In genomic region chr14:95518045-95518751, GRCh38 we compare ENCODE assay signal across 8 cellular contexts. TPM values are rescaled to one million over a fixed set of nuclear protein-coding genes. Genes with fewer than 3 reads are reported as not detected.
DNase-seq lines count a peak whose midpoint lies in the region; ATAC-seq and TF ChIP-seq lines count a peak whose summit lies in the region.

No MANE protein-coding gene starts in this region.

- peak; percentile 27 for ATAC-seq in GM18909 (IDR thresholded peaks at IDR 0.05; ENCODE audit: poor library complexity, unreplicated experiment)

- intact Hi-C loops in sigmoid colon (cut with DNase I) = no loop called here

- no peak for TF ChIP-seq EP300 in sigmoid colon (IDR thresholded peaks at IDR 0.05)

- WGBS in sigmoid colon, 2 donors = 40 to 56% methylated on average over 8 of the region's 8 CpGs

- H3K27ac ChIP-seq in sigmoid colon (peak overlapping the region; percentile 47 to 88 (median 66)), SJCRH30 (no peak overlapping the region)

- H3K4me3 ChIP-seq in sigmoid colon (no peak overlapping the region), SJCRH30 (no peak overlapping the region), H7 (ENCODE audit: insufficient read depth, low read depth, low read length) (no peak overlapping the region)

- no peak for TF ChIP-seq POLR2A in sigmoid colon (IDR thresholded peaks at IDR 0.05)

- no peak for TF ChIP-seq CTCF in sigmoid colon (IDR thresholded peaks at IDR 0.05)

- H3K9me3 ChIP-seq in sigmoid colon (no peaks in the 10 kb centered on the region), SJCRH30 (replicated peaks) (no peaks in the 10 kb centered on the region)

- H3K27me3 ChIP-seq in sigmoid colon (peaks cover 4 to 26% (median 20%) of the 10 kb centered on the region in 3 donors), SJCRH30 (no peaks in the 10 kb centered on the region), H7 (ENCODE audit: control insufficient read depth, insufficient read depth, low read length) (peaks cover 34% of the 10 kb centered on the region)

- H3K4me1 ChIP-seq in sigmoid colon = peaks cover 0 to 53% (median 41%) of the 10 kb centered on the region in 4 donors
- H3K4me1 ChIP-seq in SJCRH30 = peaks cover 19% of the 10 kb centered on the region

- H3K36me3 ChIP-seq in sigmoid colon = no peaks in the 10 kb centered on the region
- no peaks in the 10 kb centered on the region for H3K36me3 ChIP-seq in SJCRH30
- no peaks in the 10 kb centered on the region for H3K36me3 ChIP-seq in H7 (replicated peaks; ENCODE audit: control insufficient read depth, insufficient read depth, low read length)

- peak; percentile 38 for DNase-seq in MV-4-11 (lab: John Stamatoyannopoulos, UW)
- DNase-seq in astrocyte of the hippocampus (ENCODE audit: low read depth, low spot score) = peak; percentile 47
- no peak for DNase-seq in sigmoid colon
- DNase-seq in NCI-H2029 treated with DMSO at 0.1 percent for 48 hours (lab: John Stamatoyannopoulos, UW) = no peak
- no peak for DNase-seq in NCI-H2171 treated with DMSO at 0.1 percent for 48 hours (lab: John Stamatoyannopoulos, UW)
- DNase-seq in SJCRH30 = no peak
- DNase-seq in H7 = no peak

RNA-seq across cellular contexts. Expression of gene SYNE3, which starts 1.7 kb away (rescaled TPM):
- 10 to 100 TPM in 2 of 4 donors, 1 to 10 TPM in 2; 5.6 to 11.8 (median 9.9) TPM for total RNA-seq in sigmoid colon
- polyA plus RNA-seq in sigmoid colon = 1 to 10 TPM in 2 of 3 donors, under 1 TPM in 1; 0.69 to 6.3 (median 1.8) TPM
- 34.1 and 34.5 TPM in 2 replicates for total RNA-seq in SJCRH30 (2014; rRNA removed; shearing (Covaris generic))
- 0.31 and 0.63 TPM in 2 replicates for total RNA-seq in H7 (2014; rRNA removed; shearing (Covaris generic))

RNA-seq across cellular contexts. Expression of gene GLRX5, which starts 16.7 kb away (rescaled TPM):
- 10 to 100 TPM; 30.5 to 61.4 (median 44.3) TPM for total RNA-seq in sigmoid colon
- 10 to 100 TPM; 45.7 to 97.1 (median 76.9) TPM for polyA plus RNA-seq in sigmoid colon
- total RNA-seq in SJCRH30 (2014; rRNA removed; shearing (Covaris generic)) = 130 and 132 TPM in 2 replicates
- 67.1 and 73.1 TPM in 2 replicates for total RNA-seq in H7 (2014; rRNA removed; shearing (Covaris generic))

Comparison
In these comparisons a context has a peak if more than half of its experiments do, and no peak if none do; other contexts are left out.
1. DNase-seq: peak in MV-4-11 (single experiment) and astrocyte of the hippocampus (single experiment); none in sigmoid colon (single experiment), NCI-H2029 treated with DMSO at 0.1 percent for 48 hours (single experiment), NCI-H2171 treated with DMSO at 0.1 percent for 48 hours (single experiment), SJCRH30 (0 of 2) and H7 (single experiment).